Comparison of ENCODE assay signal across 8 cellular contexts in the genomic region with DNA sequence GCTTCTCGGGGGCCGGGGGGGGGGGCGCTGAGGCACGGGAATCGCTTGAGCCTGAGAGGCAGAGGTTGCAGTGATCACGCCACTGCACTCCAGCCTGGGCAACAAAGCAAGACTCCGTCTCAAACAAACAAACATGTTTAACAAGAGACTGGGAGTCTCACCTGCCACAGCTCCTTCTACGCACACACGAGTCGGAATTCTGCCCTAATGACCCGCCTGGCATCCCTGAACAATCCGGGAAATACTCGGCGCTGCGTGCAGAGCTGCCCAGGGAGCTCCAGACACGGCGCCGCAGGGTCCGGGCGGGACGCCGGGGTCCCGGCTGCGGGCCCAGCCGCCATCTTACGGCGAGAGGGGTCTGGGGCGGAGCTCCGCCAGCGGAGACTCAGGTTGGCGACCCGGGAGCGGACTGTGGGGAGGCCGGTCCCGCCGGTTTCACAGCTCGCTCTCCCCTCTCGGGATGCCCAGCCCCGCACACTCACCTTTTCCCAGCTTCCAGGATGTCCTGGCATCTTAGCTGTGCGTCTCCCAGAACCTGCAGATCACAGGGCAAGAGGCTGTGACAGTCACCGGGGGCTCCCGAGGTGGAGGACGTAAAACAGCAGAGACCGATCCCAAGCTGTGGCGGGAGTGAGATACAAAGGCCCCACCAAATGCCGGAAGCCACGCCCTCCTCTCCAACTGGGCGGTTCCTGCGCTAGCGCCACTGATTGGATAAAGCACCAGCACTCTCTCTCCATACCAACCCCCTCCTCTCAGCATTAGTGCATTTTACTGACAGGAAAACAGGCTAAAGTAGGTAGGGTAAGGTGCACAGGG. TPM values are rescaled to one million over a fixed set of nuclear protein-coding genes. Genes with fewer than 3 reads are reported as not detected.
DNase-seq lines count a peak whose midpoint lies in the region; ATAC-seq, FAIRE-seq and TF ChIP-seq lines count a peak whose summit lies in the region.

No MANE protein-coding gene starts in this region.

- ATAC-seq in A549 (peak; percentile 100), GM18867 (IDR thresholded peaks at IDR 0.05; ENCODE audit: unreplicated experiment) (peak; percentile 100), HG03108 (IDR thresholded peaks at IDR 0.05; ENCODE audit: unreplicated experiment) (peak; percentile 99)

- WGBS in A549 (ENCODE audit: missing lambda C conversion rate), result 6% methylated on average over 38 of the region's 50 CpGs

- H3K36me3 ChIP-seq in kidney epithelial cell (ENCODE audit: control insufficient read depth, insufficient read depth, low read length), result no peaks in the 10 kb centered on the region

- H3K9me3 Mint-ChIP-seq in chondrocyte (ENCODE audit: low read depth), result no peaks in the 10 kb centered on the region

- TF ChIP-seq CTCF in A549 (IDR thresholded peaks at IDR 0.05) (no peak), chondrocyte (IDR thresholded peaks at IDR 0.05) (peak; percentile 41), kidney epithelial cell (IDR thresholded peaks at IDR 0.05; ENCODE audit: insufficient read depth, low read length, poor library complexity, severe bottlenecking) (no peak)

- peak overlapping the region; percentile 62 for H3K4me3 ChIP-seq in A549
- peak overlapping the region; percentile 71 for H3K4me3 ChIP-seq in kidney epithelial cell (ENCODE audit: low read depth, low read length)

- TF ChIP-seq RAD21 in A549 (conservative IDR thresholded peaks at IDR 0.05 in 1 of 2, IDR thresholded peaks at IDR 0.05 in 1 of 2), result no peak

- FAIRE-seq in A549 (lab: Jason Lieb, UNC), result no peak

- no peaks in the 10 kb centered on the region for H3K27me3 ChIP-seq in kidney epithelial cell (ENCODE audit: control insufficient read depth, insufficient read depth, low read length)

- H3K27ac Mint-ChIP-seq in chondrocyte (ENCODE audit: unreplicated experiment), result peak overlapping the region; percentile 93

- TF ChIP-seq POLR2A in A549 (IDR thresholded peaks at IDR 0.05; ENCODE audit: low read length), result peak; percentile 30

- TF ChIP-seq EP300 in A549 (IDR thresholded peaks at IDR 0.05), result no peak

- peak overlapping the region; percentile 34 to 63 for H3K27ac ChIP-seq in A549

- peaks cover 4% of the 10 kb centered on the region for H3K36me3 Mint-ChIP-seq in chondrocyte (ENCODE audit: low read depth)

- no peaks in the 10 kb centered on the region for H3K4me1 ChIP-seq in A549

- CTCF ChIA-PET in A549 (lab: Yijun Ruan, JAX), result interaction anchor here (0.6 to 1.3 kb wide), 2 partner anchors 8 to 136 kb away, joined by 3 to 5 read pairs; no protein-coding TSS in a partner anchor

- peak overlapping the region; percentile 94 for H3K4me3 Mint-ChIP-seq in chondrocyte (ENCODE audit: unreplicated experiment)

- H3K27me3 Mint-ChIP-seq in chondrocyte (ENCODE audit: low read depth), result no peaks in the 10 kb centered on the region

- peaks cover 18% of the 10 kb centered on the region; the same call in 1 of the 3 replicates for H3K9me3 ChIP-seq in A549

- DNase-seq in A549 (ENCODE audit: low read depth in 1 of 2, low spot score in 1 of 2) (peak; percentile 53 to 82), NCI-H226 (peak; percentile 81), chondrocyte (ENCODE audit: low spot score) (no peak), kidney epithelial cell (ENCODE audit: low read depth) (peak; percentile 63)
- peak; percentile 85 for DNase-seq in activated CD4-positive, alpha-beta T cell treated with anti-CD3 and anti-CD28 coated beads for 1 hour
- peak; percentile 80 to 87 for DNase-seq in stimulated activated CD4-positive, alpha-beta T cell treated with anti-CD3 and anti-CD28 coated beads, Interleukin-15, amount 100 ng/mL, for 48 hours (ENCODE audit: low read depth in 2 of 2)

- H3K4me1 Mint-ChIP-seq in chondrocyte (ENCODE audit: low read depth), result peaks cover 9% of the 10 kb centered on the region

- peak overlapping the region; percentile 75 for H3K4me2 ChIP-seq in A549

- POLR2A ChIA-PET in A549 (lab: Yijun Ruan, JAX), result interaction anchor here (0.6 to 1.6 kb wide), 3 partner anchors 9 to 24 kb away, joined by 3 to 20 read pairs (median 3); a partner anchor contains a TSS

TF ChIP-seq in A549, 52 proteins besides CTCF, POLR2A, EP300 and RAD21:
- TF ChIP-seq CHD4 (IDR thresholded peaks at IDR 0.05; ENCODE audit: borderline replicate concordance), result no peak
- TF ChIP-seq, protein P1, sequence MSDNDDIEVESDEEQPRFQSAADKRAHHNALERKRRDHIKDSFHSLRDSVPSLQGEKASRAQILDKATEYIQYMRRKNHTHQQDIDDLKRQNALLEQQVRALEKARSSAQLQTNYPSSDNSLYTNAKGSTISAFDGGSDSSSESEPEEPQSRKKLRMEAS (IDR thresholded peaks at IDR 0.05), result no peak
- TF ChIP-seq, protein P2, sequence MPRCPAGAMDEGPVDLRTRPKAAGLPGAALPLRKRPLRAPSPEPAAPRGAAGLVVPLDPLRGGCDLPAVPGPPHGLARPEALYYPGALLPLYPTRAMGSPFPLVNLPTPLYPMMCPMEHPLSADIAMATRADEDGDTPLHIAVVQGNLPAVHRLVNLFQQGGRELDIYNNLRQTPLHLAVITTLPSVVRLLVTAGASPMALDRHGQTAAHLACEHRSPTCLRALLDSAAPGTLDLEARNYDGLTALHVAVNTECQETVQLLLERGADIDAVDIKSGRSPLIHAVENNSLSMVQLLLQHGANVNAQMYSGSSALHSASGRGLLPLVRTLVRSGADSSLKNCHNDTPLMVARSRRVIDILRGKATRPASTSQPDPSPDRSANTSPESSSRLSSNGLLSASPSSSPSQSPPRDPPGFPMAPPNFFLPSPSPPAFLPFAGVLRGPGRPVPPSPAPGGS (IDR thresholded peaks at IDR 0.05), result no peak
- no peak for TF ChIP-seq SREBF2 (IDR thresholded peaks at IDR 0.05)
- no peak for TF ChIP-seq ESRRA (IDR thresholded peaks at IDR 0.05; ENCODE audit: borderline replicate concordance, low read length)
- TF ChIP-seq RARB (CRISPR knock-in tag; IDR thresholded peaks at IDR 0.05), result no peak
- TF ChIP-seq CHD2 (IDR thresholded peaks at IDR 0.05; ENCODE audit: low read length, partially characterized antibody), result no peak
- TF ChIP-seq, protein P3, sequence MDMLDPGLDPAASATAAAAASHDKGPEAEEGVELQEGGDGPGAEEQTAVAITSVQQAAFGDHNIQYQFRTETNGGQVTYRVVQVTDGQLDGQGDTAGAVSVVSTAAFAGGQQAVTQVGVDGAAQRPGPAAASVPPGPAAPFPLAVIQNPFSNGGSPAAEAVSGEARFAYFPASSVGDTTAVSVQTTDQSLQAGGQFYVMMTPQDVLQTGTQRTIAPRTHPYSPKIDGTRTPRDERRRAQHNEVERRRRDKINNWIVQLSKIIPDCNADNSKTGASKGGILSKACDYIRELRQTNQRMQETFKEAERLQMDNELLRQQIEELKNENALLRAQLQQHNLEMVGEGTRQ (IDR thresholded peaks at IDR 0.05), result no peak
- TF ChIP-seq FOSB (CRISPR knock-in tag; IDR thresholded peaks at IDR 0.05), result no peak
TF ChIP-seq in A549: peak in this region for 0.

RNA-seq across cellular contexts. Expression of a gene that starts 23.6 kb away (rescaled TPM):
- polyA plus RNA-seq in A549 (2011; rRNA removed) (1.8 and 1.9 TPM in 2 replicates), A549 (2017; fragmentation: RNase III; extraction: RNeasy Plus Mini Kit Qiagen cat#74134 plus additional on column Dnase treatment) (1.4 to 1.5 TPM (median 1.5 TPM) in 3 replicates)
- polyA plus RNA-seq in A549 (2012; cell fraction: cytosol; rRNA removed), result 0.65 and 0.67 TPM in 2 replicates
- polyA plus RNA-seq in A549 (2012; cell fraction: nucleus; rRNA removed), result 0.26 and 0.35 TPM in 2 replicates
- polyA minus RNA-seq in A549 (2011; rRNA and poly(A)+ RNA removed), result 8.4 and 10.5 TPM in 2 replicates
- total RNA-seq in chondrocyte (2.3 to 6.7 TPM (median 3.0 TPM) in 3 replicates), kidney epithelial cell (4.7 and 7.6 TPM in 2 replicates)
